Comparison of ENCODE assay signal across 1 cellular context in genomic region chr9:134455951-134456739, GRCh38.
TF ChIP-seq lines count a peak whose summit lies in the region.

No MANE protein-coding gene starts in this region.

TF ChIP-seq in HEK293, 187 proteins besides CTCF, POLR2A, EP300 and RAD21 (continued from another document):
- no peak for TF ChIP-seq ZNF549 (tag by site-specific recombination; IDR thresholded peaks at IDR 0.05)
- 0 out of 2 replicates have a peak, but pooled peaks have one; percentile 12 for TF ChIP-seq ZNF184 (tag by site-specific recombination; IDR thresholded peaks at IDR 0.05)
- TF ChIP-seq GLI2 (tag by site-specific recombination; IDR thresholded peaks at IDR 0.05; ENCODE audit: borderline replicate concordance, low read depth) = no peak
- TF ChIP-seq BCL11B (tag by site-specific recombination; IDR thresholded peaks at IDR 0.05; ENCODE audit: low read depth) = no peak
- TF ChIP-seq ZNF501 (tag by site-specific recombination; IDR thresholded peaks at IDR 0.05) = no peak
- TF ChIP-seq ZNF19 (tag by site-specific recombination; IDR thresholded peaks at IDR 0.05; ENCODE audit: low read depth) = no peak
- TF ChIP-seq PRDM2 (tag by site-specific recombination; IDR thresholded peaks at IDR 0.05; ENCODE audit: borderline replicate concordance) = no peak
- TF ChIP-seq YY2 (tag by site-specific recombination; IDR thresholded peaks at IDR 0.05) = no peak
- TF ChIP-seq ZNF785 (tag by site-specific recombination; IDR thresholded peaks at IDR 0.05) = no peak
- TF ChIP-seq ZNF658 (tag by site-specific recombination; IDR thresholded peaks at IDR 0.05) = no peak
- no peak for TF ChIP-seq ZNF76 (tag by site-specific recombination; IDR thresholded peaks at IDR 0.05; ENCODE audit: borderline replicate concordance, low read depth)
- no peak for TF ChIP-seq ZNF610 (tag by site-specific recombination; IDR thresholded peaks at IDR 0.05; ENCODE audit: borderline replicate concordance)
- no peak for TF ChIP-seq ZBTB17 (tag by site-specific recombination; IDR thresholded peaks at IDR 0.05)
- TF ChIP-seq ZNF645 (tag by site-specific recombination; IDR thresholded peaks at IDR 0.05) = no peak
- TF ChIP-seq PRDM6 (tag by site-specific recombination; IDR thresholded peaks at IDR 0.05) = no peak
- no peak for TF ChIP-seq TRIM28 (IDR thresholded peaks at IDR 0.05; ENCODE audit: borderline replicate concordance, low read length)
- peak; percentile 58 for TF ChIP-seq PRDM10 (tag by site-specific recombination; IDR thresholded peaks at IDR 0.05)
- TF ChIP-seq ZNF510 (tag by site-specific recombination; IDR thresholded peaks at IDR 0.05; ENCODE audit: insufficient replicate concordance) = no peak
- TF ChIP-seq ZEB2 (tag by site-specific recombination; IDR thresholded peaks at IDR 0.05) = peak; percentile 67; the same call in 1 of the 2 replicates
- TF ChIP-seq ZNF37A (tag by site-specific recombination; IDR thresholded peaks at IDR 0.05) = no peak
- TF ChIP-seq ZNF133 (tag by site-specific recombination; IDR thresholded peaks at IDR 0.05) = no peak
- TF ChIP-seq ZBTB48 (tag by site-specific recombination; IDR thresholded peaks at IDR 0.05) = peak; percentile 13; the same call in 1 of the 2 replicates
- no peak for TF ChIP-seq ZNF677 (tag by site-specific recombination; IDR thresholded peaks at IDR 0.05)
- TF ChIP-seq ZSCAN4 (tag by site-specific recombination; IDR thresholded peaks at IDR 0.05) = no peak
- no peak for TF ChIP-seq ZNF777 (tag by site-specific recombination; IDR thresholded peaks at IDR 0.05; ENCODE audit: borderline replicate concordance)
- TF ChIP-seq ZNF174 (tag by site-specific recombination; IDR thresholded peaks at IDR 0.05) = no peak
- peak; percentile 87 for TF ChIP-seq ZNF629 (tag by site-specific recombination; IDR thresholded peaks at IDR 0.05)
- TF ChIP-seq ZNF155 (tag by site-specific recombination; IDR thresholded peaks at IDR 0.05) = no peak
- TF ChIP-seq ZNF324 (tag by site-specific recombination; IDR thresholded peaks at IDR 0.05) = no peak
- TF ChIP-seq SP7 (tag by site-specific recombination; IDR thresholded peaks at IDR 0.05) = peak; percentile 72
- TF ChIP-seq PRDM1 (tag by site-specific recombination; IDR thresholded peaks at IDR 0.05) = peak; percentile 59; the same call in 1 of the 2 replicates
- TF ChIP-seq ZNF138 (tag by site-specific recombination; IDR thresholded peaks at IDR 0.05; ENCODE audit: borderline replicate concordance) = no peak
- TF ChIP-seq ZFP69B (tag by site-specific recombination; IDR thresholded peaks at IDR 0.05) = no peak
- no peak for TF ChIP-seq ZFP3 (tag by site-specific recombination; IDR thresholded peaks at IDR 0.05; ENCODE audit: low read depth)
- TF ChIP-seq SALL2 (tag by site-specific recombination; IDR thresholded peaks at IDR 0.05; ENCODE audit: borderline replicate concordance) = no peak
- no peak for TF ChIP-seq ZBTB6 (tag by site-specific recombination; IDR thresholded peaks at IDR 0.05)
- no peak for TF ChIP-seq ZNF16 (tag by site-specific recombination; IDR thresholded peaks at IDR 0.05; ENCODE audit: low read depth)
- no peak for TF ChIP-seq HOXA7 (CRISPR knock-in tag; IDR thresholded peaks at IDR 0.05; ENCODE audit: borderline replicate concordance)
- TF ChIP-seq ZNF48 (tag by site-specific recombination; IDR thresholded peaks at IDR 0.05) = no peak
- no peak for TF ChIP-seq ZNF621 (tag by site-specific recombination; IDR thresholded peaks at IDR 0.05)
- 0 out of 2 replicates have a peak, but pooled peaks have one; percentile 25 for TF ChIP-seq KLF10 (tag by site-specific recombination; IDR thresholded peaks at IDR 0.05)
- no peak for TF ChIP-seq ZNF580 (tag by site-specific recombination; IDR thresholded peaks at IDR 0.05)
- peak; percentile 88 for TF ChIP-seq ATF2 (tag by site-specific recombination; IDR thresholded peaks at IDR 0.05; ENCODE audit: low read depth)
- TF ChIP-seq ZNF350 (tag by site-specific recombination; IDR thresholded peaks at IDR 0.05) = no peak
- no peak for TF ChIP-seq ZNF280C (tag by site-specific recombination; IDR thresholded peaks at IDR 0.05)
- TF ChIP-seq ZNF548 (tag by site-specific recombination; IDR thresholded peaks at IDR 0.05) = no peak
